ENCODE assay signal across 8 cellular contexts in the genomic region with DNA sequence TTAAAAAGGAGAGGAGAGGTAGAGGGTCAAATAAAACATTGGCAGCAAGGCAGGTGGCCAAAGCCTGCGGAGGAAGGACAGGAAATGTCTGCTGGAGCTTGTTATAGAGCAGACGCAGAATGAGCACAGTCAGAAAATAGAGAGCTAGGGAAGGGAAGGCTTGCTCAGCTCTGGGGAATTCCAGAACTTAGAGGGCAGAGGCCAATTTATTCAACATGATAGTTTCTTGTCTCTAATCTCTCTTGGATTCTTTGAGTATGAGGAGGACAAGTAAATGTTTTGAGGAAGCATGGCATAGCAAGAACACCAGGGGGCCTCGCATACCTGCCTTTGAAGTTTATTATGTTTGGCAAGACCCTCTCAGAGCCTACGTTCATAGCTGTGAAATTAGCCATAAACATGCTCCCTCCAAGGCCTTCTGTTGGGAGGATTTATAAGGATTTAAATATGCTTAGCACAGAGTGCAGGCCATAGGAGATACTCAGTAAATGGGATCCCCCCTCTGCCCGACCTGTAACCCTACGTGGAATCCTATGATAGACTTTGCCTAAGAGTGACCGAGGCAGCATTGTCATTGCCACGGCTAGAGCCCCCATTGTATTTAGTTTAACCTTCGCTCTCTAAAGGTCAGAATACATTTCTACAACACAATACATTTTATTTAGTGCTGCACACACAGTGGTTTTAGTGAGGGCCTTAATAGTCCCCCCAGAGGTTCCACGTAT.
DNase-seq lines count a peak whose midpoint lies in the region; ATAC-seq, FAIRE-seq and TF ChIP-seq lines count a peak whose summit lies in the region.

No MANE protein-coding gene starts in this region.

- H3K36me3 ChIP-seq in lower lobe of right lung (no peaks in the 10 kb centered on the region), testis (ENCODE audit: low read depth, missing control alignments) (no peaks in the 10 kb centered on the region)

- H3K4me3 ChIP-seq in AG10803 (ENCODE audit: low read length) = no peak overlapping the region
- H3K4me3 ChIP-seq in lower lobe of right lung = no peak overlapping the region
- no peak overlapping the region for H3K4me3 ChIP-seq in testis

- peaks cover 30% of the 10 kb centered on the region for H3K4me1 ChIP-seq in lower lobe of right lung
- peaks cover 52% of the 10 kb centered on the region for H3K4me1 ChIP-seq in testis

- TF ChIP-seq POLR2A in GM12892 (IDR thresholded peaks at IDR 0.05; ENCODE audit: low read depth, low read length) = no peak
- TF ChIP-seq POLR2A in testis (IDR thresholded peaks at IDR 0.05) = no peak

- H3K9me3 ChIP-seq in lower lobe of right lung = no peaks in the 10 kb centered on the region
- no peaks in the 10 kb centered on the region for H3K9me3 ChIP-seq in testis

- no peaks in the 10 kb centered on the region for H3K36me3 Mint-ChIP-seq in chondrocyte (ENCODE audit: low read depth)

- H3K27ac Mint-ChIP-seq in chondrocyte (ENCODE audit: unreplicated experiment) = peak overlapping the region; percentile 95

- H3K4me1 Mint-ChIP-seq in chondrocyte (ENCODE audit: low read depth) = peaks cover 100% of the 10 kb centered on the region

- ATAC-seq in lower lobe of right lung (peak; percentile 15 to 67), GM18519 (IDR thresholded peaks at IDR 0.05; ENCODE audit: low FRiP score, unreplicated experiment) (no peak)

- no peak overlapping the region for H3K4me3 Mint-ChIP-seq in chondrocyte (ENCODE audit: unreplicated experiment)

- no peaks in the 10 kb centered on the region for H3K27me3 Mint-ChIP-seq in chondrocyte (ENCODE audit: low read depth)

- TF ChIP-seq CTCF in AG10803 (conservative IDR thresholded peaks at IDR 0.05; ENCODE audit: low read length) = peak; percentile 61
- peak; percentile 73 for TF ChIP-seq CTCF in chondrocyte (IDR thresholded peaks at IDR 0.05)
- TF ChIP-seq CTCF in lower lobe of right lung (IDR thresholded peaks at IDR 0.05) = peak; percentile 45
- peak; percentile 10 to 46 (median 29) for TF ChIP-seq CTCF in testis (IDR thresholded peaks at IDR 0.05)

- peak overlapping the region; percentile 44 for H3K27ac ChIP-seq in lower lobe of right lung
- peak overlapping the region; percentile 69 to 83 for H3K27ac ChIP-seq in testis

- 59 to 61% methylated on average over 10 of the region's 10 CpGs for WGBS in testis, 2 donors

- DNase-seq in AG10803 (ENCODE audit: low read depth) (peak; percentile 89), GM12892 (ENCODE audit: insufficient read length) (no peak), RPMI8226 (peak; percentile 9), chondrocyte (ENCODE audit: low spot score) (no peak), lower lobe of right lung (no peak), testis (peak; percentile 52), SKM-1 (lab: John Stamatoyannopoulos, UW; ENCODE audit: unreplicated experiment) (no peak)

- no peaks in the 10 kb centered on the region for H3K9me3 Mint-ChIP-seq in chondrocyte (ENCODE audit: low read depth)

- H3K27me3 ChIP-seq in lower lobe of right lung (ENCODE audit: low read depth) (no peaks in the 10 kb centered on the region), testis (no peaks in the 10 kb centered on the region)

- peak; percentile 63 for FAIRE-seq in GM12892 (lab: Jason Lieb, UNC)

- intact Hi-C loops in lower lobe of right lung (cut with DNase I) = no loop called here
- intact Hi-C loops in testis (cut with DNase I; ENCODE audit: low total_unique reads) = no loop called here

Comparison
In these comparisons a context has a peak if more than half of its experiments do, and no peak if none do; other contexts are left out.
1. DNase-seq: peak in AG10803 (single experiment), RPMI8226 (single experiment) and testis (single experiment); none in GM12892 (single experiment), chondrocyte (single experiment), lower lobe of right lung (single experiment) and SKM-1 (single experiment).
2. Peak in every context shown above with its lines, with median percentiles within 50 percentile points of each other: CTCF ChIP-seq.